ENCODE assay signal across 2 cellular contexts in the genomic region with DNA sequence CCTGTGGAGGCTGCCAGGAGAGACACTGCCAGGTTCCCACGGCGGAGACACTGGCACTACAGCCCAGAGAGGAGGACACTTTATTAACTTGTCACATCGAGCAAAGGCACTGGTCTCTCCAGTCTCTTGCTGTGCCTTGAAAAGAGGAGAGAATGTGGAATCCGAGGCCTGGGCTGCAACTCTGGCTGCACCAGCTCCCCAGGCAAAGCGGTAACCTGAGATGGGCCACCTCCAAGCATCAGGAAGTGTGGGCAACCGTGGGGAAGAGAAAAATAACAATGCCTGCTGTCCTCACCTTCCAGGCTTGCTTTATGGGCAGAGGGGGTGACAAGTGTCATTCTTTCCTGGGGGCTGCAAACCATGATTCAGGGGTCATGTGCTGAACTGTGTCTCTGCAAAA.
TF ChIP-seq lines count a peak whose summit lies in the region.

No MANE protein-coding gene starts in this region.

TF ChIP-seq in GM23338, 12 proteins besides CTCF, POLR2A, EP300 and RAD21:
- TF ChIP-seq ZNF114 (CRISPR knock-in tag; IDR thresholded peaks at IDR 0.05) = no peak

TF ChIP-seq in H1, 55 proteins besides CTCF, POLR2A, EP300 and RAD21:
- no peak for TF ChIP-seq BACH1 (IDR thresholded peaks at IDR 0.05; ENCODE audit: low read length)
- TF ChIP-seq CBX8 (IDR thresholded peaks at IDR 0.05; ENCODE audit: borderline replicate concordance, low read depth, low read length) = no peak
- no peak for TF ChIP-seq HDAC2 (IDR thresholded peaks at IDR 0.05; ENCODE audit: borderline replicate concordance in 1 of 2, low read depth in 2 of 2, low read length in 2 of 2)
- no peak for TF ChIP-seq TAF7 (optimal IDR thresholded peaks at IDR 0.05; ENCODE audit: borderline replicate concordance, low read depth, low read length)
- no peak for TF ChIP-seq TEAD4 (IDR thresholded peaks at IDR 0.05; ENCODE audit: low read depth, low read length)
- TF ChIP-seq GTF2F1 (IDR thresholded peaks at IDR 0.05; ENCODE audit: borderline replicate concordance, low read depth, low read length) = no peak
- TF ChIP-seq RFX5 (IDR thresholded peaks at IDR 0.05; ENCODE audit: borderline replicate concordance, low read depth, low read length) = no peak
- no peak for TF ChIP-seq BCL11A (IDR thresholded peaks at IDR 0.05; ENCODE audit: low read depth in 2 of 2, low read length in 2 of 2)
- no peak for TF ChIP-seq SIRT6 (IDR thresholded peaks at IDR 0.05; ENCODE audit: low read length)
- TF ChIP-seq JUND (IDR thresholded peaks at IDR 0.05; ENCODE audit: low read length) = no peak
- no peak for TF ChIP-seq SAP30 (IDR thresholded peaks at IDR 0.05; ENCODE audit: insufficient read depth, insufficient replicate concordance, low read length)
- TF ChIP-seq POLR2AphosphoS5 (IDR thresholded peaks at IDR 0.05; ENCODE audit: low read depth, low read length) = no peak
- TF ChIP-seq, protein P1, sequence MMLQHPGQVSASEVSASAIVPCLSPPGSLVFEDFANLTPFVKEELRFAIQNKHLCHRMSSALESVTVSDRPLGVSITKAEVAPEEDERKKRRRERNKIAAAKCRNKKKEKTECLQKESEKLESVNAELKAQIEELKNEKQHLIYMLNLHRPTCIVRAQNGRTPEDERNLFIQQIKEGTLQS (IDR thresholded peaks at IDR 0.05; ENCODE audit: insufficient read depth, low read depth, low read length) = no peak
- no peak for TF ChIP-seq CREB1 (IDR thresholded peaks at IDR 0.05)
TF ChIP-seq in H1: peak in this region for 0.
